Comparison of ENCODE assay signal across 1 cellular context in genomic region chr19:18943465-18943864, GRCh38.
TF ChIP-seq lines count a peak whose summit lies in the region.

No MANE protein-coding gene starts in this region.

TF ChIP-seq in K562, 482 proteins besides CTCF, POLR2A, EP300 and RAD21:
- TF ChIP-seq BCOR (IDR thresholded peaks at IDR 0.05) (peak; percentile 90), HDAC2 (IDR thresholded peaks at IDR 0.05) (peak; percentile 68; the same call in 1 of the 2 replicates), KDM1A (IDR thresholded peaks at IDR 0.05) (peak; percentile 54 to 80), SMARCA5 (IDR thresholded peaks at IDR 0.05) (0 out of 2 replicates have a peak, but pooled peaks have one; percentile 42), CREB1 (IDR thresholded peaks at IDR 0.05) (no peak), CREB1 (CRISPR knock-in tag; IDR thresholded peaks at IDR 0.05) (no peak), CHD4 (IDR thresholded peaks at IDR 0.05; ENCODE audit: insufficient read depth, insufficient replicate concordance, low read depth, low read length, poor library complexity, severe bottlenecking) (peak; percentile 86), RBM25 (IDR thresholded peaks at IDR 0.05; ENCODE audit: low read depth, low read length, severe bottlenecking) (peak; percentile 86), RCOR1 (IDR thresholded peaks at IDR 0.05; ENCODE audit: borderline replicate concordance in 1 of 2, low read depth in 2 of 2, low read length in 2 of 2) (peak; percentile 20 to 40; a peak in 2 of 4 replicates), PRMT5 (CRISPR knock-in tag; IDR thresholded peaks at IDR 0.05) (0 out of 2 replicates have a peak, but pooled peaks have one; percentile 16), ADNP (tag; IDR thresholded peaks at IDR 0.05) (peak; percentile 83), ZBTB2 (IDR thresholded peaks at IDR 0.05) (no peak), ZNF583 (CRISPR knock-in tag; IDR thresholded peaks at IDR 0.05) (no peak), CBX1 (IDR thresholded peaks at IDR 0.05; ENCODE audit: low read depth) (peak; percentile 66; the same call in 1 of the 2 replicates)
